Comparison of ENCODE assay signal across 1 cellular context in the genomic region with DNA sequence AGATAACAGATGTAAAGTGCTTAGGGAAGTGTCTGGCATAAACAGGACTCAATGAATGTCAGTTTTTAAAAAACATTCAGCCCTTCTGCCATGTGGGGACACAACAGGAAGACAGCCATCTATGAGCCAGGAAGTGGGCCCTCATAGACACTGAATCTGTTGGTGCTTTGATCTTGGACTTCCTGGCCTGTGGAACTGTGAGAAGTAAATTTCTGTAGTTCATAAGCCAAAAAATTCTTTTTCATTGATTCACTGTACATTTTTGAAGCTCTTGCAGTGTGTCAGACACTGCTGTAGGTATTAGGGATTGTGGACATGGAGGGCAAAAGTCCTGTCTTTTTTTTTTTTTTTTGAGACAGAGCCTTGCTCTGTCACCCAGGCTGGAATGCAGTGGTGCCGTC.
TF ChIP-seq lines count a peak whose summit lies in the region.

No MANE protein-coding gene starts in this region.

TF ChIP-seq in A549, 52 proteins besides CTCF, POLR2A, EP300 and RAD21 (continued from another document):
- no peak for TF ChIP-seq TP53 (CRISPR knock-in tag; IDR thresholded peaks at IDR 0.05)
